In genomic region chr7:30029696-30030095, GRCh38 we compare ENCODE assay signal across 10 cellular contexts. TPM values are rescaled to one million over a fixed set of nuclear protein-coding genes. Genes with fewer than 3 reads are reported as not detected.
A peak's percentile ranks its signal among the peaks of the same experiment; 100 is the strongest.
DNase-seq lines count a peak whose midpoint lies in the region; ATAC-seq and TF ChIP-seq lines count a peak whose summit lies in the region.
"Had no signal": no experiment of that assay in that cellular context is flagged by ENCODE, and none has a peak within 500 bp of the region (broad histone marks: within the 10 kb centered on the region; RNA-seq: fewer than 3 reads in every experiment).

No MANE protein-coding gene starts in this region.

- H3K4me1 Mint-ChIP-seq in dendritic cell treated with granulocyte-macrophage colony-stimulating factor and Interleukin-4, amounts not matched to agents 40 ng/mL and 50 ng/mL, for 4 days (ENCODE audit: low read depth): peaks cover 23% of the 10 kb centered on the region

- H3K9me3 ChIP-seq in DOHH2 (ENCODE audit: control insufficient read depth, insufficient read depth, low read length) (no peaks in the 10 kb centered on the region), Karpas-422 (ENCODE audit: low read length) (no peaks in the 10 kb centered on the region), ovary (no peaks in the 10 kb centered on the region)

- ATAC-seq in HG03571 (IDR thresholded peaks at IDR 0.05; ENCODE audit: unreplicated experiment) (no peak), HG03565 (IDR thresholded peaks at IDR 0.05; ENCODE audit: unreplicated experiment) (no peak), HG03280 (IDR thresholded peaks at IDR 0.05; ENCODE audit: unreplicated experiment) (no peak)

- DNase-seq in Karpas-422 (peak; percentile 78), ovary (no peak), NCI-H2227 (lab: John Stamatoyannopoulos, UW; ENCODE audit: unreplicated experiment) (no peak)

- TF ChIP-seq POLR2A in ovary (IDR thresholded peaks at IDR 0.05): no peak

- H3K36me3 Mint-ChIP-seq in dendritic cell treated with granulocyte-macrophage colony-stimulating factor and Interleukin-4, amounts not matched to agents 40 ng/mL and 50 ng/mL, for 4 days (ENCODE audit: low read depth): peaks cover 7% of the 10 kb centered on the region

- TF ChIP-seq CTCF in DOHH2 (IDR thresholded peaks at IDR 0.05; ENCODE audit: low read depth, low read length, poor library complexity, severe bottlenecking): peak; percentile 51
- no peak for TF ChIP-seq CTCF in ovary (IDR thresholded peaks at IDR 0.05)

- H3K4me3 ChIP-seq in DOHH2 (ENCODE audit: low read length) (peak overlapping the region; percentile 89), Karpas-422 (ENCODE audit: low read length) (peak overlapping the region; percentile 76), ovary (peak overlapping the region; percentile 62)

- no peak overlapping the region for H2AFZ ChIP-seq in Karpas-422 (ENCODE audit: low read length)

- H3K36me3 ChIP-seq in DOHH2 (ENCODE audit: control insufficient read depth, low read length) (peaks cover 4% of the 10 kb centered on the region; the same call in 1 of the 2 replicates), Karpas-422 (ENCODE audit: insufficient read depth, low read length) (peaks cover 12% of the 10 kb centered on the region; the same call in 1 of the 2 replicates), ovary (no peaks in the 10 kb centered on the region)

- intact Hi-C loops in dendritic cell treated with granulocyte-macrophage colony-stimulating factor and Interleukin-4, amounts not matched to agents 40 ng/mL and 50 ng/mL, for 4 days (cut with micrococcal nuclease): loop anchor here (2.0 kb wide), 1 partner anchor 41 kb away; the partner anchor contains the start of gene SCRN1
- intact Hi-C loops in ovary (cut with DNase I): no loop called here

- no peaks in the 10 kb centered on the region for H3K27me3 Mint-ChIP-seq in dendritic cell treated with granulocyte-macrophage colony-stimulating factor and Interleukin-4, amounts not matched to agents 40 ng/mL and 50 ng/mL, for 4 days
- H3K27me3 Mint-ChIP-seq: central memory CD8-positive, alpha-beta T cell had no signal

- no peaks in the 10 kb centered on the region for H3K9me3 Mint-ChIP-seq in dendritic cell treated with granulocyte-macrophage colony-stimulating factor and Interleukin-4, amounts not matched to agents 40 ng/mL and 50 ng/mL, for 4 days
- H3K9me3 Mint-ChIP-seq: central memory CD8-positive, alpha-beta T cell had no signal

- TF ChIP-seq EP300 in ovary (IDR thresholded peaks at IDR 0.05): no peak

- 13 to 17% (median 14%) methylated on average over 6 of the region's 6 CpGs for WGBS in ovary, 3 donors

- 0 out of 2 replicates have a peak, but pooled peaks cover 4% of the 10 kb centered on the region for H4K20me1 ChIP-seq in DOHH2 (ENCODE audit: control insufficient read depth, insufficient read depth, low read depth, low read length)
- no peaks in the 10 kb centered on the region for H4K20me1 ChIP-seq in Karpas-422 (ENCODE audit: insufficient read depth, low read depth, low read length)

- H3K4me2 ChIP-seq in DOHH2 (ENCODE audit: low read length) (peak overlapping the region; percentile 83), Karpas-422 (ENCODE audit: low read depth, low read length, poor library complexity, severe bottlenecking) (peak overlapping the region; percentile 86)

- no peak overlapping the region for H3K27ac Mint-ChIP-seq in dendritic cell treated with granulocyte-macrophage colony-stimulating factor and Interleukin-4, amounts not matched to agents 40 ng/mL and 50 ng/mL, for 4 days

- H3K27ac ChIP-seq in DOHH2 (ENCODE audit: low read depth, low read length): peak overlapping the region; percentile 73; the same call in 1 of the 2 replicates
- peak overlapping the region; percentile 88 for H3K27ac ChIP-seq in Karpas-422 (ENCODE audit: low read length)
- H3K27ac ChIP-seq in ovary: no peak overlapping the region
- H3K27ac ChIP-seq: HL-60 had no signal

- H3K4me1 ChIP-seq in DOHH2 (ENCODE audit: control insufficient read depth, low read length): peaks cover 43% of the 10 kb centered on the region
- H3K4me1 ChIP-seq in Karpas-422 (ENCODE audit: low read length): peaks cover 47% of the 10 kb centered on the region
- H3K4me1 ChIP-seq in ovary (ENCODE audit: insufficient read depth): peaks cover 11% of the 10 kb centered on the region

- H3K9me2 ChIP-seq in DOHH2 (replicated peaks; ENCODE audit: control insufficient read depth, low read length): no peaks in the 10 kb centered on the region
- no peaks in the 10 kb centered on the region for H3K9me2 ChIP-seq in Karpas-422 (replicated peaks; ENCODE audit: insufficient read depth, low read length)

- peak overlapping the region; percentile 84 for H3K9ac ChIP-seq in Karpas-422 (ENCODE audit: low read length)

- peaks cover 8% of the 10 kb centered on the region for H3F3A ChIP-seq in DOHH2 (ENCODE audit: control insufficient read depth, insufficient read depth)

- peaks cover 62% of the 10 kb centered on the region for H3K79me2 ChIP-seq in DOHH2 (ENCODE audit: control insufficient read depth, low read length)
- H3K79me2 ChIP-seq in Karpas-422 (ENCODE audit: low read length): peaks cover 82% of the 10 kb centered on the region

- peak overlapping the region; percentile 87 for H3K4me3 Mint-ChIP-seq in dendritic cell treated with granulocyte-macrophage colony-stimulating factor and Interleukin-4, amounts not matched to agents 40 ng/mL and 50 ng/mL, for 4 days
- H3K4me3 Mint-ChIP-seq: central memory CD8-positive, alpha-beta T cell had no signal

- no peaks in the 10 kb centered on the region for H3K27me3 ChIP-seq in DOHH2 (ENCODE audit: control insufficient read depth, low read length)
- H3K27me3 ChIP-seq in Karpas-422 (ENCODE audit: low read length): no peaks in the 10 kb centered on the region
- H3K27me3 ChIP-seq in ovary: no peaks in the 10 kb centered on the region

RNA-seq across cellular contexts. Expression of gene PLEKHA8, which starts 1.5 kb away (rescaled TPM):
- 28.1 and 41.0 TPM in 2 replicates for total RNA-seq in Karpas-422 (2014; rRNA removed; shearing (Covaris generic); ENCODE audit: low replicate concordance)
- total RNA-seq in ovary: 10 to 100 TPM in 5 of 7 donors, 1 to 10 TPM in 2; 3.3 to 12.8 (median 10.3) TPM
- 1 to 10 TPM; 3.1 to 5.4 TPM for polyA plus RNA-seq in ovary

RNA-seq across cellular contexts. Expression of gene FKBP14, which starts 3.2 kb away (rescaled TPM):
- total RNA-seq in Karpas-422 (2014; rRNA removed; shearing (Covaris generic); ENCODE audit: low replicate concordance): 9.0 and 13.5 TPM in 2 replicates
- 10 to 100 TPM in 5 of 7 donors, 1 to 10 TPM in 2; 5.9 to 19.6 (median 16.3) TPM for total RNA-seq in ovary
- polyA plus RNA-seq in ovary: 10 to 100 TPM in 1 of 2 donors, 1 to 10 TPM in 1; 3.4 to 13.5 TPM

RNA-seq across cellular contexts. Expression of gene SCRN1, which starts 40.1 kb away (rescaled TPM):
- total RNA-seq in Karpas-422 (2014; rRNA removed; shearing (Covaris generic); ENCODE audit: low replicate concordance): 86.4 and 88.6 TPM in 2 replicates
- 10 to 100 TPM; 34.0 to 84.0 (median 63.3) TPM for total RNA-seq in ovary
- polyA plus RNA-seq in ovary: 10 to 100 TPM; 23.4 to 67.7 TPM

Comparison
In these comparisons a context has a peak if more than half of its experiments do, and no peak if none do; other contexts are left out.
1. H3K27ac ChIP-seq: peak in DOHH2 (single experiment) and Karpas-422 (single experiment); none in ovary (0 of 2).
2. Peak in every context shown above with its lines, with median percentiles within 50 percentile points of each other: H3K4me3 ChIP-seq.